14 cellular contexts compared by ENCODE assay signal in genomic region chr10:113386005-113386404, GRCh38.
DNase-seq lines count a peak whose midpoint lies in the region; ATAC-seq and TF ChIP-seq lines count a peak whose summit lies in the region.
"Had no signal": no experiment of that assay in that cellular context is flagged by ENCODE, and none has a peak within 500 bp of the region (broad histone marks: within the 10 kb centered on the region; RNA-seq: fewer than 3 reads in every experiment).

No MANE protein-coding gene starts in this region.

- H3K9me3 Mint-ChIP-seq in brain: peaks cover 0 to 11% (median 0%) of the 10 kb centered on the region in 5 experiments
- H3K9me3 Mint-ChIP-seq: activated CD4-positive, alpha-beta memory T cell treated with anti-CD3 and anti-CD28 coated beads for 36 hours; IgD-negative memory B cell had no signal

- H3K4me3 Mint-ChIP-seq in brain: no peak overlapping the region
- H3K4me3 Mint-ChIP-seq: activated CD4-positive, alpha-beta memory T cell treated with anti-CD3 and anti-CD28 coated beads for 36 hours; IgD-negative memory B cell had no signal

- peak overlapping the region; percentile 31 to 51 for H3K27ac ChIP-seq in right atrium auricular region
- no peak overlapping the region for H3K27ac ChIP-seq in left lung
- peak overlapping the region in 1 of 2 donors; percentile 18 for H3K27ac ChIP-seq in aorta (ENCODE audit: low read depth in 1 of 2, low read length in 2 of 2)
- H3K27ac ChIP-seq: testis had no signal

- peak overlapping the region in 3 of 5 experiments; percentile 10 to 79 (median 19) for H3K27ac Mint-ChIP-seq in brain
- H3K27ac Mint-ChIP-seq: activated CD4-positive, alpha-beta memory T cell treated with anti-CD3 and anti-CD28 coated beads for 36 hours had no signal

- intact Hi-C loops in Right ventricle myocardium superior (cut with DNase I) (loop anchor here (10.0 kb wide), 2 partner anchors 251 to 911 kb away; no protein-coding TSS in a partner anchor), left lung (cut with DNase I) (loop anchor here in 1 of 2 donors (10.0 kb wide), 1 partner anchor 821 kb away; no protein-coding TSS in a partner anchor), aorta (cut with DNase I) (loop anchor here (5.0 to 10.0 kb wide), 7 partner anchors 136 to 801 kb away; no protein-coding TSS in a partner anchor)

- H3K36me3 ChIP-seq in right atrium auricular region (no peaks in the 10 kb centered on the region), left lung (no peaks in the 10 kb centered on the region), aorta (ENCODE audit: control insufficient read depth in 1 of 2, insufficient read depth in 2 of 2, low read length in 1 of 2) (no peaks in the 10 kb centered on the region)

- peaks cover 34% of the 10 kb centered on the region for H3K27me3 Mint-ChIP-seq in brain

- TF ChIP-seq CTCF in right atrium auricular region (IDR thresholded peaks at IDR 0.05) (no peak), brain (conservative IDR thresholded peaks at IDR 0.05) (no peak), left lung (IDR thresholded peaks at IDR 0.05) (no peak)

- peaks cover 0 to 15% of the 10 kb centered on the region in 2 donors for H3K4me1 ChIP-seq in right atrium auricular region
- H3K4me1 ChIP-seq in left lung: peaks cover 19 to 40% of the 10 kb centered on the region in 2 donors
- H3K4me1 ChIP-seq in aorta (ENCODE audit: control insufficient read depth in 1 of 2, insufficient read depth in 2 of 2, low read length in 2 of 2): peaks cover 0 to 4% of the 10 kb centered on the region in 2 donors
- H3K4me1 ChIP-seq: testis had no signal

- H3K36me3 Mint-ChIP-seq in brain: no peaks in the 10 kb centered on the region
- H3K36me3 Mint-ChIP-seq: activated CD4-positive, alpha-beta memory T cell treated with anti-CD3 and anti-CD28 coated beads for 36 hours; IgD-negative memory B cell had no signal

- ATAC-seq in Right ventricle myocardium superior (ENCODE audit: poor library complexity) (no peak), left lung (peak; percentile 12), aorta (ENCODE audit: low FRiP score) (no peak), HG03175 (IDR thresholded peaks at IDR 0.05; ENCODE audit: unreplicated experiment) (no peak)

- no peaks in the 10 kb centered on the region for H3K27me3 ChIP-seq in right atrium auricular region
- H3K27me3 ChIP-seq in left lung: no peaks in the 10 kb centered on the region
- no peaks in the 10 kb centered on the region for H3K27me3 ChIP-seq in aorta (ENCODE audit: control insufficient read depth in 1 of 2, insufficient read depth in 2 of 2, low read length in 1 of 2)
- H3K27me3 ChIP-seq: testis had no signal

- H3K4me1 Mint-ChIP-seq in brain: peaks cover 43% of the 10 kb centered on the region

- H3K9me3 ChIP-seq in right atrium auricular region: no peaks in the 10 kb centered on the region
- no peaks in the 10 kb centered on the region for H3K9me3 ChIP-seq in left lung
- no peaks in the 10 kb centered on the region for H3K9me3 ChIP-seq in aorta (ENCODE audit: control insufficient read depth, low read length)
- H3K9me3 ChIP-seq: testis had no signal

- H3K4me3 ChIP-seq in right atrium auricular region (no peak overlapping the region), left lung (no peak overlapping the region), aorta (ENCODE audit: low read length in 2 of 2) (no peak overlapping the region)
- H3K4me3 ChIP-seq: testis had no signal

- WGBS in aorta, 2 donors: 9 to 11% methylated on average over 3 of the region's 3 CpGs

- DNase-seq in right atrium auricular region (ENCODE audit: low spot score) (peak; percentile 71), Right ventricle myocardium superior (no peak), left lung (no peak), aorta (peak; percentile 61 to 85), anterior cingulate cortex (lab: John Stamatoyannopoulos, UW) (no peak), activated gamma-delta T cell (lab: John Stamatoyannopoulos, UW) (no peak)
- DNase-seq: activated CD4-positive, alpha-beta memory T cell treated with anti-CD3 and anti-CD28 coated beads for 36 hours; activated gamma-delta T cell treated with Interleukin-2 at 50 U/mL for 16 hours; glutamatergic neuron; NCI-H187 treated with DMSO at 0.1 percent for 48 hours; testis had no signal

Comparison
In these comparisons a context has a peak if more than half of its experiments do, and no peak if none do; other contexts are left out.
1. DNase-seq: peak in right atrium auricular region (single experiment) and aorta (2 of 2); none in Right ventricle myocardium superior (single experiment), left lung (0 of 2), anterior cingulate cortex (0 of 58) and activated gamma-delta T cell (single experiment).
2. H3K27ac ChIP-seq: peak in right atrium auricular region (2 of 2); none in left lung (0 of 2).